28 cellular contexts compared by ENCODE assay signal in genomic region chr11:65716774-65717405, GRCh38. TPM values are rescaled to one million over a fixed set of nuclear protein-coding genes. Genes with fewer than 3 reads are reported as not detected.
DNase-seq lines count a peak whose midpoint lies in the region; ATAC-seq and TF ChIP-seq lines count a peak whose summit lies in the region.
"Had no signal": no experiment of that assay in that cellular context is flagged by ENCODE, and none has a peak within 500 bp of the region (broad histone marks: within the 10 kb centered on the region; RNA-seq: fewer than 3 reads in every experiment).

No MANE protein-coding gene starts in this region.

- ATAC-seq in central memory CD8-positive, alpha-beta T cell (replicated peaks; ENCODE audit: extremely low read depth, poor library complexity, severe bottlenecking), result no peak
- ATAC-seq in stimulated activated memory B cell treated with anti-CD40 and anti-IgM and Interleukin-4, amounts not matched to agents 10 μg/mL and 1 μg/mL and 100 μg/mL, for 72 hours, result no peak
- ATAC-seq: activated T-cell treated with anti-CD3 and anti-CD28 coated beads, Interleukin-2, amount 50 U/mL, for 72 hours; body of pancreas; left colon; Panc1; T-cell had no signal

- no peaks in the 10 kb centered on the region for H3K9me3 ChIP-seq in mammary epithelial cell (replicated peaks; ENCODE audit: insufficient read depth, low read length)
- H3K9me3 ChIP-seq: body of pancreas, MG63, ovary, SJCRH30, spleen had no signal

- H3K27me3 Mint-ChIP-seq in MCF 10A (ENCODE audit: insufficient read depth, unreplicated experiment), result no peaks in the 10 kb centered on the region
- no peaks in the 10 kb centered on the region for H3K27me3 Mint-ChIP-seq in central memory CD8-positive, alpha-beta T cell
- H3K27me3 Mint-ChIP-seq in stimulated activated memory B cell treated with anti-CD40 and anti-IgM and Interleukin-4, amounts not matched to agents 10 μg/mL and 1 μg/mL and 100 μg/mL, for 72 hours, result no peaks in the 10 kb centered on the region
- H3K27me3 Mint-ChIP-seq: T-cell had no signal

- CTCF ChIA-PET in MCF 10A (lab: Yijun Ruan, JAX), result interaction anchor here (0.6 to 6.7 kb wide), 5 partner anchors 51 to 394 kb away, joined by 3 to 49 read pairs (median 4); partner anchors contain the start of gene AP5B1
- CTCF ChIA-PET in mammary epithelial cell (lab: Charles Lee; ENCODE audit: low non-redundant PET), result no interaction called here

- H3K36me3 Mint-ChIP-seq in MCF 10A (ENCODE audit: insufficient read depth, unreplicated experiment), result peaks cover 78% of the 10 kb centered on the region
- peaks cover 51% of the 10 kb centered on the region for H3K36me3 Mint-ChIP-seq in central memory CD8-positive, alpha-beta T cell (ENCODE audit: insufficient read depth)
- peaks cover 55% of the 10 kb centered on the region for H3K36me3 Mint-ChIP-seq in stimulated activated memory B cell treated with anti-CD40 and anti-IgM and Interleukin-4, amounts not matched to agents 10 μg/mL and 1 μg/mL and 100 μg/mL, for 72 hours

- BruUV-seq in MCF 10A (replicated peaks; lab: Mats Ljungman, UMichigan) (no TSS peak), mammary epithelial cell (replicated peaks; lab: Mats Ljungman, UMichigan) (no TSS peak)

- H3K36me3 ChIP-seq in mammary epithelial cell (ENCODE audit: insufficient read depth, low read length), result peaks cover 13% of the 10 kb centered on the region
- H3K36me3 ChIP-seq: ovary had no signal

- no peak for TF ChIP-seq CTCF in MCF 10A (IDR thresholded peaks at IDR 0.05; ENCODE audit: unreplicated experiment)
- no peak for TF ChIP-seq CTCF in mammary epithelial cell (conservative IDR thresholded peaks at IDR 0.05 in 1 of 2, IDR thresholded peaks at IDR 0.05 in 1 of 2; ENCODE audit: extremely low read depth in 1 of 2, insufficient read depth in 1 of 2, low read depth in 1 of 2, low read length in 2 of 2)

- peaks cover 16% of the 10 kb centered on the region for H3K4me1 ChIP-seq in mammary epithelial cell (ENCODE audit: insufficient read depth, low read length)

- H3K4me1 Mint-ChIP-seq in MCF 10A (ENCODE audit: insufficient read depth, unreplicated experiment), result peaks cover 10% of the 10 kb centered on the region
- peaks cover 43% of the 10 kb centered on the region for H3K4me1 Mint-ChIP-seq in central memory CD8-positive, alpha-beta T cell
- peaks cover 66% of the 10 kb centered on the region for H3K4me1 Mint-ChIP-seq in stimulated activated memory B cell treated with anti-CD40 and anti-IgM and Interleukin-4, amounts not matched to agents 10 μg/mL and 1 μg/mL and 100 μg/mL, for 72 hours

- POLR2A ChIA-PET in MCF 10A (lab: Yijun Ruan, JAX), result no interaction called here

- peak; percentile 21; the same call in 1 of the 2 replicates for TF ChIP-seq POLR2A in Raji (IDR thresholded peaks at IDR 0.05; ENCODE audit: insufficient read depth, low read depth, low read length)

- H2AFZ ChIP-seq in mammary epithelial cell (ENCODE audit: low read depth, low read length), result no peak overlapping the region

- no peak overlapping the region for H3K4me3 ChIP-seq in mammary epithelial cell (replicated peaks in 1 of 3; ENCODE audit: insufficient read depth in 1 of 3, low read depth in 2 of 3, low read length in 3 of 3)
- H3K4me3 ChIP-seq: body of pancreas, MG63, ovary, SJCRH30, spleen had no signal

- H3K9me3 Mint-ChIP-seq in MCF 10A (ENCODE audit: unreplicated experiment), result no peaks in the 10 kb centered on the region
- H3K9me3 Mint-ChIP-seq in central memory CD8-positive, alpha-beta T cell, result no peaks in the 10 kb centered on the region
- H3K9me3 Mint-ChIP-seq in stimulated activated memory B cell treated with anti-CD40 and anti-IgM and Interleukin-4, amounts not matched to agents 10 μg/mL and 1 μg/mL and 100 μg/mL, for 72 hours, result no peaks in the 10 kb centered on the region
- H3K9me3 Mint-ChIP-seq: activated T-cell treated with anti-CD3 and anti-CD28 coated beads, Interleukin-2, amount 50 U/mL, for 72 hours; T-cell had no signal

- DNase-seq in MCF 10A (ENCODE audit: unreplicated experiment), result no peak
- no peak for DNase-seq in mammary epithelial cell
- no peak for DNase-seq in central memory CD8-positive, alpha-beta T cell (ENCODE audit: low spot score in 2 of 2)
- no peak for DNase-seq in KG1 (lab: John Stamatoyannopoulos, UW)
- DNase-seq in NCI-H1048 (lab: John Stamatoyannopoulos, UW), result no peak
- DNase-seq in NCI-H1417 treated with DMSO at 0.1 percent for 48 hours (lab: John Stamatoyannopoulos, UW), result no peak
- DNase-seq: ACHN; activated CD4-positive, alpha-beta T cell treated with anti-CD3 and anti-CD28 coated beads for 1 hour; activated T-cell treated with anti-CD3 and anti-CD28 coated beads, Interleukin-2, amount 50 U/mL, for 72 hours; body of pancreas; EL; erythroblast; mesenchymal stem cell; MG63; NCI-H1436 treated with DMSO at 0.1 percent for 48 hours; NCI-H2107; NCI-H510A; ovary; SJCRH30; stimulated activated CD4-positive, alpha-beta T cell treated with anti-CD3 and anti-CD28 coated beads, Interleukin-4, amount 100 ng/mL, for 1 hour; stimulated activated naive CD4-positive, alpha-beta T cell treated with Interleukin-2 at 50 U/mL for 16 hours; T-cell had no signal

- no peak overlapping the region for H3K9ac ChIP-seq in mammary epithelial cell (ENCODE audit: insufficient read depth, low read length)

- dilution Hi-C loops in mammary epithelial cell (cut with HindIII; ENCODE audit: low sequenced_read_pairs), result no loop called here

- H3K4me3 Mint-ChIP-seq in MCF 10A (ENCODE audit: unreplicated experiment), result no peak overlapping the region
- H3K4me3 Mint-ChIP-seq in central memory CD8-positive, alpha-beta T cell, result no peak overlapping the region
- no peak overlapping the region for H3K4me3 Mint-ChIP-seq in stimulated activated memory B cell treated with anti-CD40 and anti-IgM and Interleukin-4, amounts not matched to agents 10 μg/mL and 1 μg/mL and 100 μg/mL, for 72 hours
- H3K4me3 Mint-ChIP-seq: activated T-cell treated with anti-CD3 and anti-CD28 coated beads, Interleukin-2, amount 50 U/mL, for 72 hours had no signal

- intact Hi-C loops in MCF 10A (cut with micrococcal nuclease), result no loop called here
- intact Hi-C loops in mammary epithelial cell (cut with micrococcal nuclease), result no loop called here

- peaks cover 53% of the 10 kb centered on the region for H3K79me2 ChIP-seq in mammary epithelial cell (ENCODE audit: insufficient read depth, low read length)

- H3K27ac Mint-ChIP-seq in MCF 10A (ENCODE audit: low read depth, unreplicated experiment), result peak overlapping the region; percentile 27
- H3K27ac Mint-ChIP-seq in central memory CD8-positive, alpha-beta T cell (ENCODE audit: low read depth), result peak overlapping the region; percentile 16
- peak overlapping the region; percentile 17 for H3K27ac Mint-ChIP-seq in stimulated activated memory B cell treated with anti-CD40 and anti-IgM and Interleukin-4, amounts not matched to agents 10 μg/mL and 1 μg/mL and 100 μg/mL, for 72 hours
- H3K27ac Mint-ChIP-seq: T-cell had no signal

- H3K27me3 ChIP-seq in mammary epithelial cell (ENCODE audit: insufficient read depth, low read length), result no peaks in the 10 kb centered on the region
- H3K27me3 ChIP-seq: body of pancreas, MG63, ovary, SJCRH30, spleen had no signal

- H3K4me2 ChIP-seq in mammary epithelial cell (ENCODE audit: insufficient read depth, low read depth, low read length), result no peak overlapping the region

- H4K20me1 ChIP-seq in mammary epithelial cell (ENCODE audit: insufficient read depth, low read length), result no peaks in the 10 kb centered on the region

- H3K27ac ChIP-seq in mammary epithelial cell (ENCODE audit: insufficient read depth, low read depth, low read length), result no peak overlapping the region
- H3K27ac ChIP-seq: body of pancreas, C4-2B, ovary, SJCRH30, spleen had no signal

- WGBS in mammary epithelial cell (ENCODE audit: low coverage, missing lambda C conversion rate), result 82% methylated on average over 7 of the region's 14 CpGs

- in situ Hi-C loops in mammary epithelial cell (cut with MboI; ENCODE audit: low sequenced_read_pairs in 2 of 2), result loop anchor here (10.0 to 25.0 kb wide), 3 partner anchors 108 to 295 kb away; partner anchors contain the start of genes BANF1 (in 1 of the 2), CST6 (in 1 of the 2) and EIF1AD (in 1 of the 2)

RNA-seq across cellular contexts. Expression of gene RNASEH2C, which starts 3.7 kb away (rescaled TPM):
- total RNA-seq in MCF 10A (2022) (27.4 and 35.7 TPM in 2 replicates), mammary epithelial cell (10 to 100 TPM; 16.0 to 38.1 TPM)
- 33.8 TPM for polyA plus RNA-seq in mammary epithelial cell
- 10.6 TPM for polyA minus RNA-seq in mammary epithelial cell

RNA-seq across cellular contexts. Expression of gene KAT5, which starts 4.8 kb away (rescaled TPM):
- total RNA-seq in MCF 10A (2022), result 37.6 and 48.1 TPM in 2 replicates
- total RNA-seq in mammary epithelial cell, result 10 to 100 TPM; 26.5 to 49.9 TPM
- polyA plus RNA-seq in mammary epithelial cell, result 23.8 TPM
- 38.2 TPM for polyA minus RNA-seq in mammary epithelial cell

RNA-seq across cellular contexts. Expression of gene RELA, which starts 54.2 kb away (rescaled TPM):
- total RNA-seq in MCF 10A (2022), result 82.1 and 83.0 TPM in 2 replicates
- total RNA-seq in mammary epithelial cell, result 10 to 100 TPM; 23.7 to 79.0 TPM
- 33.5 TPM for polyA plus RNA-seq in mammary epithelial cell
- polyA minus RNA-seq in mammary epithelial cell, result 61.3 TPM
